1 cellular context compared by ENCODE assay signal in the genomic region with DNA sequence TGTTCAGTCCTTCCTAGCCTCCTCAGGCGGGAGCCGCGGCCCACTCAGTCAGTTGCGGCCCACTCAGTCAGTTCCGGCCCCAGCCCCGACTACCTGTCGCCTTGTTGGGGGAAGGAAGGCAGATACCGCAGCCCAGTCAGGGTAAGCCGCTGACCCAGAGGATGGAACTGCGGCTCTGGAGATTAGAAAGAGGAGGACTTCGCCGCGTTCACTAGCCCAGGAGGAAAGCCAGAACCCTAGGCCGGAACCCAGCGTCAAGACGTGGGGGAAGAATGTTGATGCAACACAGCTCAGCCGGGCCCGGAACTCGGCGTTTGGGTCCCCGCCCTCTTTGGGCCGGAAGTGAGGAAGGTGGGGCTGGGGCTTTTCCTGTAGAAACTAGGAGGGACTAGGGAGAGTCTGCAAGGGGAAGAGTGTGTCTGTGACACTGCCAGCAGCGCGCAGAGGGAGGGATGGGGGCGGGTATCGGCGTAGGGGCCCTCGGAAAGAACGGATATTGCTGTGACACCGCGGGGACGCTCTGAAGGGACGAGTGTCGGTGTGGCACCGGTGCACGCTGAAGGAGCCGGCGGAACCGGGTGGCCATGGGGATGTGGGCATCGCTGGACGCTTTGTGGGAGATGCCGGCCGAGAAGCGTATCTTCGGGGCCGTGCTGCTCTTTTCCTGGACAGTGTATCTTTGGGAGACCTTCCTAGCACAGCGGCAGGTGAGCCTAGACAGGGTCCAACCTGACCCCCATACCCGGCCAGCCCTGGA.
TF ChIP-seq lines count a peak whose summit lies in the region.

TSS of gene ZMPSTE24 (plus strand) at position 549 of the 757 bp plus-strand sequence. CDS start at position 585, 36 bp downstream.

TF ChIP-seq in GM12878, 131 proteins besides CTCF, POLR2A, EP300 and RAD21 (continued from another document and continues in another):
- TF ChIP-seq, protein P1, sequence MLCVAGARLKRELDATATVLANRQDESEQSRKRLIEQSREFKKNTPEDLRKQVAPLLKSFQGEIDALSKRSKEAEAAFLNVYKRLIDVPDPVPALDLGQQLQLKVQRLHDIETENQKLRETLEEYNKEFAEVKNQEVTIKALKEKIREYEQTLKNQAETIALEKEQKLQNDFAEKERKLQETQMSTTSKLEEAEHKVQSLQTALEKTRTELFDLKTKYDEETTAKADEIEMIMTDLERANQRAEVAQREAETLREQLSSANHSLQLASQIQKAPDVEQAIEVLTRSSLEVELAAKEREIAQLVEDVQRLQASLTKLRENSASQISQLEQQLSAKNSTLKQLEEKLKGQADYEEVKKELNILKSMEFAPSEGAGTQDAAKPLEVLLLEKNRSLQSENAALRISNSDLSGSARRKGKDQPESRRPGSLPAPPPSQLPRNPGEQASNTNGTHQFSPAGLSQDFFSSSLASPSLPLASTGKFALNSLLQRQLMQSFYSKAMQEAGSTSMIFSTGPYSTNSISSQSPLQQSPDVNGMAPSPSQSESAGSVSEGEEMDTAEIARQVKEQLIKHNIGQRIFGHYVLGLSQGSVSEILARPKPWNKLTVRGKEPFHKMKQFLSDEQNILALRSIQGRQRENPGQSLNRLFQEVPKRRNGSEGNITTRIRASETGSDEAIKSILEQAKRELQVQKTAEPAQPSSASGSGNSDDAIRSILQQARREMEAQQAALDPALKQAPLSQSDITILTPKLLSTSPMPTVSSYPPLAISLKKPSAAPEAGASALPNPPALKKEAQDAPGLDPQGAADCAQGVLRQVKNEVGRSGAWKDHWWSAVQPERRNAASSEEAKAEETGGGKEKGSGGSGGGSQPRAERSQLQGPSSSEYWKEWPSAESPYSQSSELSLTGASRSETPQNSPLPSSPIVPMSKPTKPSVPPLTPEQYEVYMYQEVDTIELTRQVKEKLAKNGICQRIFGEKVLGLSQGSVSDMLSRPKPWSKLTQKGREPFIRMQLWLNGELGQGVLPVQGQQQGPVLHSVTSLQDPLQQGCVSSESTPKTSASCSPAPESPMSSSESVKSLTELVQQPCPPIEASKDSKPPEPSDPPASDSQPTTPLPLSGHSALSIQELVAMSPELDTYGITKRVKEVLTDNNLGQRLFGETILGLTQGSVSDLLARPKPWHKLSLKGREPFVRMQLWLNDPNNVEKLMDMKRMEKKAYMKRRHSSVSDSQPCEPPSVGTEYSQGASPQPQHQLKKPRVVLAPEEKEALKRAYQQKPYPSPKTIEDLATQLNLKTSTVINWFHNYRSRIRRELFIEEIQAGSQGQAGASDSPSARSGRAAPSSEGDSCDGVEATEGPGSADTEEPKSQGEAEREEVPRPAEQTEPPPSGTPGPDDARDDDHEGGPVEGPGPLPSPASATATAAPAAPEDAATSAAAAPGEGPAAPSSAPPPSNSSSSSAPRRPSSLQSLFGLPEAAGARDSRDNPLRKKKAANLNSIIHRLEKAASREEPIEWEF (IDR thresholded peaks at IDR 0.05; ENCODE audit: insufficient replicate concordance, low read depth, low read length), result no peak
- peak; percentile 93 for TF ChIP-seq STAT1 (conservative IDR thresholded peaks at IDR 0.05)
- no peak for TF ChIP-seq BRCA1 (IDR thresholded peaks at IDR 0.05; ENCODE audit: low read depth, low read length)
- TF ChIP-seq HDAC6 (IDR thresholded peaks at IDR 0.05; ENCODE audit: unreplicated experiment), result no peak
- TF ChIP-seq RELA (IDR thresholded peaks at IDR 0.05; ENCODE audit: borderline replicate concordance, partially characterized antibody), result peak; percentile 81
- TF ChIP-seq, protein P2, sequence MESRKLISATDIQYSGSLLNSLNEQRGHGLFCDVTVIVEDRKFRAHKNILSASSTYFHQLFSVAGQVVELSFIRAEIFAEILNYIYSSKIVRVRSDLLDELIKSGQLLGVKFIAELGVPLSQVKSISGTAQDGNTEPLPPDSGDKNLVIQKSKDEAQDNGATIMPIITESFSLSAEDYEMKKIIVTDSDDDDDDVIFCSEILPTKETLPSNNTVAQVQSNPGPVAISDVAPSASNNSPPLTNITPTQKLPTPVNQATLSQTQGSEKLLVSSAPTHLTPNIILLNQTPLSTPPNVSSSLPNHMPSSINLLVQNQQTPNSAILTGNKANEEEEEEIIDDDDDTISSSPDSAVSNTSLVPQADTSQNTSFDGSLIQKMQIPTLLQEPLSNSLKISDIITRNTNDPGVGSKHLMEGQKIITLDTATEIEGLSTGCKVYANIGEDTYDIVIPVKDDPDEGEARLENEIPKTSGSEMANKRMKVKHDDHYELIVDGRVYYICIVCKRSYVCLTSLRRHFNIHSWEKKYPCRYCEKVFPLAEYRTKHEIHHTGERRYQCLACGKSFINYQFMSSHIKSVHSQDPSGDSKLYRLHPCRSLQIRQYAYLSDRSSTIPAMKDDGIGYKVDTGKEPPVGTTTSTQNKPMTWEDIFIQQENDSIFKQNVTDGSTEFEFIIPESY (IDR thresholded peaks at IDR 0.05), result no peak; the same call in 1 of the 2 replicates
- TF ChIP-seq BACH1 (IDR thresholded peaks at IDR 0.05; ENCODE audit: borderline replicate concordance), result no peak
- TF ChIP-seq CREM (IDR thresholded peaks at IDR 0.05; ENCODE audit: low read depth), result peak; percentile 89
- peak; percentile 94 for TF ChIP-seq SIN3A (IDR thresholded peaks at IDR 0.05; ENCODE audit: low read depth, low read length)
- TF ChIP-seq GATAD2B (conservative IDR thresholded peaks at IDR 0.05; ENCODE audit: low read depth), result peak; percentile 60; the same call in 1 of the 2 replicates
- no peak for TF ChIP-seq SPI1 (IDR thresholded peaks at IDR 0.05; ENCODE audit: borderline replicate concordance, insufficient read depth, low read depth, low read length)
- no peak for TF ChIP-seq NFYA (IDR thresholded peaks at IDR 0.05; ENCODE audit: borderline replicate concordance, low read depth, low read length)
- peak; percentile 85 for TF ChIP-seq CREB1 (IDR thresholded peaks at IDR 0.05; ENCODE audit: low read depth)
- TF ChIP-seq ZZZ3 (IDR thresholded peaks at IDR 0.05; ENCODE audit: control insufficient read depth, insufficient read length, low read depth), result peak; percentile 49
- peak; percentile 49; the same call in 1 of the 2 replicates for TF ChIP-seq FOXM1 (IDR thresholded peaks at IDR 0.05; ENCODE audit: low read depth, low read length)
- TF ChIP-seq SUPT20H (IDR thresholded peaks at IDR 0.05; ENCODE audit: borderline replicate concordance, control insufficient read depth, low read depth, low read length), result no peak
- TF ChIP-seq ZBTB40 (IDR thresholded peaks at IDR 0.05; ENCODE audit: borderline replicate concordance), result peak; percentile 99
- TF ChIP-seq, protein P3, sequence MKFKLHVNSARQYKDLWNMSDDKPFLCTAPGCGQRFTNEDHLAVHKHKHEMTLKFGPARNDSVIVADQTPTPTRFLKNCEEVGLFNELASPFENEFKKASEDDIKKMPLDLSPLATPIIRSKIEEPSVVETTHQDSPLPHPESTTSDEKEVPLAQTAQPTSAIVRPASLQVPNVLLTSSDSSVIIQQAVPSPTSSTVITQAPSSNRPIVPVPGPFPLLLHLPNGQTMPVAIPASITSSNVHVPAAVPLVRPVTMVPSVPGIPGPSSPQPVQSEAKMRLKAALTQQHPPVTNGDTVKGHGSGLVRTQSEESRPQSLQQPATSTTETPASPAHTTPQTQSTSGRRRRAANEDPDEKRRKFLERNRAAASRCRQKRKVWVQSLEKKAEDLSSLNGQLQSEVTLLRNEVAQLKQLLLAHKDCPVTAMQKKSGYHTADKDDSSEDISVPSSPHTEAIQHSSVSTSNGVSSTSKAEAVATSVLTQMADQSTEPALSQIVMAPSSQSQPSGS (IDR thresholded peaks at IDR 0.05; ENCODE audit: low read length), result no peak; the same call in 1 of the 2 replicates
- TF ChIP-seq, protein P4, sequence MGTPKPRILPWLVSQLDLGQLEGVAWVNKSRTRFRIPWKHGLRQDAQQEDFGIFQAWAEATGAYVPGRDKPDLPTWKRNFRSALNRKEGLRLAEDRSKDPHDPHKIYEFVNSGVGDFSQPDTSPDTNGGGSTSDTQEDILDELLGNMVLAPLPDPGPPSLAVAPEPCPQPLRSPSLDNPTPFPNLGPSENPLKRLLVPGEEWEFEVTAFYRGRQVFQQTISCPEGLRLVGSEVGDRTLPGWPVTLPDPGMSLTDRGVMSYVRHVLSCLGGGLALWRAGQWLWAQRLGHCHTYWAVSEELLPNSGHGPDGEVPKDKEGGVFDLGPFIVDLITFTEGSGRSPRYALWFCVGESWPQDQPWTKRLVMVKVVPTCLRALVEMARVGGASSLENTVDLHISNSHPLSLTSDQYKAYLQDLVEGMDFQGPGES (IDR thresholded peaks at IDR 0.05), result peak; percentile 59; the same call in 1 of the 2 replicates
- TF ChIP-seq EED (IDR thresholded peaks at IDR 0.05; ENCODE audit: low read depth), result peak; percentile 49
- no peak; the same call in 1 of the 2 replicates for TF ChIP-seq NFIC (IDR thresholded peaks at IDR 0.05; ENCODE audit: low read depth, low read length)
- TF ChIP-seq MXI1 (IDR thresholded peaks at IDR 0.05; ENCODE audit: low read depth, low read length), result peak; percentile 98
- TF ChIP-seq TBL1XR1 (IDR thresholded peaks at IDR 0.05; ENCODE audit: low read depth, low read length), result peak; percentile 62
- TF ChIP-seq, protein P5, sequence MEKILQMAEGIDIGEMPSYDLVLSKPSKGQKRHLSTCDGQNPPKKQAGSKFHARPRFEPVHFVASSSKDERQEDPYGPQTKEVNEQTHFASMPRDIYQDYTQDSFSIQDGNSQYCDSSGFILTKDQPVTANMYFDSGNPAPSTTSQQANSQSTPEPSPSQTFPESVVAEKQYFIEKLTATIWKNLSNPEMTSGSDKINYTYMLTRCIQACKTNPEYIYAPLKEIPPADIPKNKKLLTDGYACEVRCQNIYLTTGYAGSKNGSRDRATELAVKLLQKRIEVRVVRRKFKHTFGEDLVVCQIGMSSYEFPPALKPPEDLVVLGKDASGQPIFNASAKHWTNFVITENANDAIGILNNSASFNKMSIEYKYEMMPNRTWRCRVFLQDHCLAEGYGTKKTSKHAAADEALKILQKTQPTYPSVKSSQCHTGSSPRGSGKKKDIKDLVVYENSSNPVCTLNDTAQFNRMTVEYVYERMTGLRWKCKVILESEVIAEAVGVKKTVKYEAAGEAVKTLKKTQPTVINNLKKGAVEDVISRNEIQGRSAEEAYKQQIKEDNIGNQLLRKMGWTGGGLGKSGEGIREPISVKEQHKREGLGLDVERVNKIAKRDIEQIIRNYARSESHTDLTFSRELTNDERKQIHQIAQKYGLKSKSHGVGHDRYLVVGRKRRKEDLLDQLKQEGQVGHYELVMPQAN (conservative IDR thresholded peaks at IDR 0.05), result peak; percentile 56
- TF ChIP-seq RCOR1 (conservative IDR thresholded peaks at IDR 0.05; ENCODE audit: low read depth, low read length), result peak; percentile 94; the same call in 1 of the 2 replicates
- peak; percentile 17 to 79; a peak in 2 of 4 replicates for TF ChIP-seq SRF (IDR thresholded peaks at IDR 0.05; ENCODE audit: low read depth in 2 of 2, low read length in 2 of 2)
- peak; percentile 19; the same call in 1 of the 2 replicates for TF ChIP-seq ESRRA (IDR thresholded peaks at IDR 0.05; ENCODE audit: low read length)
- TF ChIP-seq ZNF207 (IDR thresholded peaks at IDR 0.05; ENCODE audit: borderline replicate concordance), result peak; percentile 98
- peak; percentile 96 for TF ChIP-seq ELK1 (IDR thresholded peaks at IDR 0.05; ENCODE audit: low read depth, low read length)
- no peak for TF ChIP-seq KAT2A (conservative IDR thresholded peaks at IDR 0.05; ENCODE audit: control insufficient read depth, low read depth, low read length)
